In genomic region chr6:47042238-47042843, GRCh38 we compare ENCODE assay signal across 18 cellular contexts. TPM values are rescaled to one million over a fixed set of nuclear protein-coding genes. Genes with fewer than 3 reads are reported as not detected.
DNase-seq lines count a peak whose midpoint lies in the region; ATAC-seq, FAIRE-seq and TF ChIP-seq lines count a peak whose summit lies in the region.
"Had no signal": no experiment of that assay in that cellular context is flagged by ENCODE, and none has a peak within 500 bp of the region (broad histone marks: within the 10 kb centered on the region; RNA-seq: fewer than 3 reads in every experiment).

ADGRF1 (minus strand) TSS chr6:47042332; CDS start chr6:47029061, 13,271 bp downstream.

- ATAC-seq in left lobe of liver (no peak), GM21390 (IDR thresholded peaks at IDR 0.05; ENCODE audit: unreplicated experiment) (no peak), GM19397 (IDR thresholded peaks at IDR 0.05; ENCODE audit: unreplicated experiment) (no peak), GM18868 (IDR thresholded peaks at IDR 0.05; ENCODE audit: unreplicated experiment) (no peak)
- ATAC-seq: activated CD4-positive, alpha-beta T cell treated with anti-CD3 and anti-CD28 coated beads for 36 hours had no signal

- TF ChIP-seq POLR2A in breast epithelium (IDR thresholded peaks at IDR 0.05) (no peak), prostate gland (IDR thresholded peaks at IDR 0.05) (no peak)

- H3K9me3 ChIP-seq in breast epithelium (no peaks in the 10 kb centered on the region), kidney (ENCODE audit: control insufficient read depth in 1 of 2, low read length in 2 of 2) (no peaks in the 10 kb centered on the region), prostate gland (no peaks in the 10 kb centered on the region)
- H3K9me3 ChIP-seq: Caco-2 had no signal

- no peak within 1 kb of the TSS for H3K4me3 ChIP-seq in breast epithelium
- H3K4me3 ChIP-seq in kidney (ENCODE audit: low read length in 2 of 2): peak within 1 kb of the TSS; percentile 40 to 59
- H3K4me3 ChIP-seq in prostate gland: no peak within 1 kb of the TSS

- 42% methylated on average over 3 of the region's 3 CpGs for WGBS in prostate gland

- H3K36me3 ChIP-seq in breast epithelium (no peaks in the 10 kb centered on the region), kidney (ENCODE audit: control insufficient read depth in 1 of 2, insufficient read depth in 2 of 2, low read length in 2 of 2) (no peaks in the 10 kb centered on the region), prostate gland (no peaks in the 10 kb centered on the region)

- TF ChIP-seq CTCF in breast epithelium (IDR thresholded peaks at IDR 0.05) (no peak), kidney (IDR thresholded peaks at IDR 0.05; ENCODE audit: borderline replicate concordance, extremely low read depth, insufficient read depth) (no peak), prostate gland (IDR thresholded peaks at IDR 0.05) (no peak)

- H3K27me3 ChIP-seq in breast epithelium (no peaks in the 10 kb centered on the region), prostate gland (replicated peaks; ENCODE audit: insufficient read depth) (no peaks in the 10 kb centered on the region)

- DNase-seq in HT-29 (ENCODE audit: low spot score) (peak; percentile 85), breast epithelium (ENCODE audit: low spot score in 2 of 2) (peak in 1 of 2 donors; percentile 44), kidney (peak; percentile 79), prostate gland (ENCODE audit: low spot score) (peak; percentile 75), left lobe of liver (ENCODE audit: low spot score) (no peak)
- DNase-seq: activated CD4-positive, alpha-beta T cell treated with anti-CD3 and anti-CD28 coated beads for 36 hours; Caco-2; NCI-H345; SHP77 had no signal

- no peak for FAIRE-seq in kidney (lab: Jason Lieb, UNC)
- FAIRE-seq: G401.6, GM12892, H1 had no signal

- no peaks in the 10 kb centered on the region for H3K4me1 ChIP-seq in breast epithelium
- H3K4me1 ChIP-seq in kidney (ENCODE audit: control insufficient read depth in 1 of 2, insufficient read depth in 1 of 2, low read depth in 1 of 2, low read length in 2 of 2): peaks cover 0 to 6% of the 10 kb centered on the region in 2 donors
- H3K4me1 ChIP-seq in prostate gland (replicated peaks): peaks cover 6% of the 10 kb centered on the region

- peak within 1 kb of the TSS in 1 of 2 donors; percentile 53 for H3K9ac ChIP-seq in kidney (ENCODE audit: low read length in 2 of 2)

- intact Hi-C loops in breast epithelium (cut with DNase I; ENCODE audit: low total_unique reads): no loop called here
- intact Hi-C loops in kidney (cut with DNase I): no loop called here
- intact Hi-C loops in prostate gland (cut with DNase I): no loop called here

- peak within 1 kb of the TSS; percentile 40 to 65 for H3K27ac ChIP-seq in breast epithelium
- peak within 1 kb of the TSS; percentile 30 to 66 for H3K27ac ChIP-seq in kidney (ENCODE audit: low read depth in 2 of 2, low read length in 2 of 2)
- no peak within 1 kb of the TSS for H3K27ac ChIP-seq in prostate gland

RNA-seq across cellular contexts. Expression of gene ADGRF1, which starts in this region (rescaled TPM):
- 7.6 and 9.1 TPM in 2 replicates for total RNA-seq in HT-29 (2014; rRNA removed; shearing (Covaris generic))
- 1 to 10 TPM in 1 of 3 donors, under 1 TPM in 1, not detected in 1; 0.66 to 3.5 TPM for total RNA-seq in breast epithelium
- 58.8 TPM for total RNA-seq in kidney
- polyA plus RNA-seq in kidney (ENCODE audit: insufficient read depth, low read depth, low replicate concordance): 28.6 TPM
- total RNA-seq in prostate gland: 10 to 100 TPM in 1 of 2 donors, 1 to 10 TPM in 1; 5.6 to 11.5 TPM
- 0.45 TPM for total RNA-seq in left lobe of liver
- total RNA-seq: activated CD4-positive, alpha-beta T cell treated with anti-CD3 and anti-CD28 coated beads for 36 hours; H1; lung microvascular endothelial cell; subcutaneous adipose tissue had no signal
- polyA plus RNA-seq: H1, neural cell had no signal

Comparison
In these comparisons a context has a peak if more than half of its experiments do, and no peak if none do; other contexts are left out.
1. H3K27ac ChIP-seq: peak in breast epithelium (2 of 2) and kidney (2 of 2); none in prostate gland (0 of 2).
2. H3K4me3 ChIP-seq: peak in kidney (2 of 2); none in breast epithelium (0 of 3) and prostate gland (0 of 2).